10 cellular contexts compared by ENCODE assay signal in genomic region chr7:27185708-27186449, GRCh38. TPM values are rescaled to one million over a fixed set of nuclear protein-coding genes. Genes with fewer than 3 reads are reported as not detected.
DNase-seq lines count a peak whose midpoint lies in the region; ATAC-seq and TF ChIP-seq lines count a peak whose summit lies in the region.
"Had no signal": no experiment of that assay in that cellular context is flagged by ENCODE, and none has a peak within 500 bp of the region (broad histone marks: within the 10 kb centered on the region; RNA-seq: fewer than 3 reads in every experiment).

No MANE protein-coding gene starts in this region.

- H3K27ac ChIP-seq in muscle layer of colon (ENCODE audit: low read depth, low read length) (peak overlapping the region; percentile 97), vagina (peak overlapping the region; percentile 99)

- no peak for TF ChIP-seq POLR2A in vagina (IDR thresholded peaks at IDR 0.05)

- CTCF ChIA-PET in GM10248 (lab: Yijun Ruan, JAX) = interaction anchor here (1.1 to 5.1 kb wide), 4 partner anchors 10 to 910 kb away, joined by 3 to 41 read pairs (median 6); no protein-coding TSS in a partner anchor

- H3K9me3 Mint-ChIP-seq in activated naive CD8-positive, alpha-beta T cell treated with anti-CD3 and anti-CD28 coated beads, Interleukin-2, amount 10 ng/mL, durations not matched to agents 7 days and 5 days = no peaks in the 10 kb centered on the region

- peak overlapping the region; percentile 47 to 92 for H3K4me3 ChIP-seq in muscle layer of colon (ENCODE audit: low read depth in 1 of 2, low read length in 2 of 2)
- peak overlapping the region; percentile 64 to 88 for H3K4me3 ChIP-seq in vagina

- H3K27me3 Mint-ChIP-seq in activated naive CD8-positive, alpha-beta T cell treated with anti-CD3 and anti-CD28 coated beads, Interleukin-2, amount 10 ng/mL, durations not matched to agents 7 days and 5 days = peaks cover 92% of the 10 kb centered on the region

- H3K36me3 Mint-ChIP-seq in activated naive CD8-positive, alpha-beta T cell treated with anti-CD3 and anti-CD28 coated beads, Interleukin-2, amount 10 ng/mL, durations not matched to agents 7 days and 5 days = peaks cover 2% of the 10 kb centered on the region

- POLR2A ChIA-PET in activated naive CD8-positive, alpha-beta T cell treated with anti-CD3 and anti-CD28 coated beads, Interleukin-2, amount 10 ng/mL, durations not matched to agents 7 days and 5 days (lab: Charles Lee) = interaction anchor here (0.9 kb wide), 1 partner anchor 30 kb away, joined by 4 read pairs; no protein-coding TSS in a partner anchor
- POLR2A ChIA-PET in GM10248 (lab: Yijun Ruan, JAX) = no interaction called here

- intact Hi-C loops in vagina (cut with DNase I) = no loop called here

- H3K27ac Mint-ChIP-seq in activated naive CD8-positive, alpha-beta T cell treated with anti-CD3 and anti-CD28 coated beads, Interleukin-2, amount 10 ng/mL, durations not matched to agents 7 days and 5 days = peak overlapping the region; percentile 27

- H3K4me1 ChIP-seq in muscle layer of colon (ENCODE audit: insufficient read depth, low read length) = peaks cover 40% of the 10 kb centered on the region
- peaks cover 67% of the 10 kb centered on the region for H3K4me1 ChIP-seq in vagina

- peaks cover 0 to 7% of the 10 kb centered on the region in 2 donors for H3K27me3 ChIP-seq in muscle layer of colon (ENCODE audit: control insufficient read depth in 1 of 2, insufficient read depth in 2 of 2, low read length in 2 of 2)
- no peaks in the 10 kb centered on the region for H3K27me3 ChIP-seq in vagina

- peak overlapping the region; percentile 68 for H3K4me3 Mint-ChIP-seq in activated naive CD8-positive, alpha-beta T cell treated with anti-CD3 and anti-CD28 coated beads, Interleukin-2, amount 10 ng/mL, durations not matched to agents 7 days and 5 days

- peak overlapping the region; percentile 98 for H3K9ac ChIP-seq in muscle layer of colon (ENCODE audit: low read length)

- H3K36me3 ChIP-seq in muscle layer of colon (ENCODE audit: insufficient read depth, low read length) = peaks cover 8% of the 10 kb centered on the region
- H3K36me3 ChIP-seq in vagina = no peaks in the 10 kb centered on the region

- no peak for ATAC-seq in activated naive CD8-positive, alpha-beta T cell treated with anti-CD3 and anti-CD28 coated beads, Interleukin-2, amount 10 ng/mL, durations not matched to agents 7 days and 5 days (ENCODE audit: low read depth)
- ATAC-seq in GM21576 (IDR thresholded peaks at IDR 0.05; ENCODE audit: unreplicated experiment) = no peak

- no peak for TF ChIP-seq CTCF in vagina (IDR thresholded peaks at IDR 0.05)
- TF ChIP-seq CTCF in GM10248 (IDR thresholded peaks at IDR 0.05; ENCODE audit: control extremely low read depth, extremely low read depth, low read depth, missing control alignments) = no peak

- DNase-seq in stimulated activated CD4-positive, alpha-beta T cell treated with anti-CD3 and anti-CD28 coated beads, Interleukin-15, amount 100 ng/mL, for 24 hours = peak; percentile 18
- no peak for DNase-seq in stimulated activated CD4-positive, alpha-beta T cell treated with anti-CD3 and anti-CD28 coated beads, Interleukin-4, amount 100 ng/mL, for 24 hours
- DNase-seq in activated naive CD8-positive, alpha-beta T cell treated with anti-CD3 and anti-CD28 coated beads, Interleukin-2, amount 10 ng/mL, durations not matched to agents 7 days and 5 days = peak; percentile 43
- DNase-seq in vagina (ENCODE audit: extremely low spot score in 2 of 2) = no peak
- DNase-seq in GM10248 (ENCODE audit: extremely low spot score) = no peak
- no peak for DNase-seq in OCI-M2 (lab: John Stamatoyannopoulos, UW; ENCODE audit: unreplicated experiment)
- DNase-seq: DMS 273 treated with DMSO at 0.1 percent for 48 hours; effector CD4-positive, alpha-beta T cell had no signal

- H3K4me1 Mint-ChIP-seq in activated naive CD8-positive, alpha-beta T cell treated with anti-CD3 and anti-CD28 coated beads, Interleukin-2, amount 10 ng/mL, durations not matched to agents 7 days and 5 days = peaks cover 30% of the 10 kb centered on the region

- H3K9me3 ChIP-seq in muscle layer of colon (ENCODE audit: low read length) = no peaks in the 10 kb centered on the region
- no peaks in the 10 kb centered on the region for H3K9me3 ChIP-seq in vagina

RNA-seq across cellular contexts. Expression of gene HOXA11, which starts 0.8 kb away (rescaled TPM):
- not detected for total RNA-seq in activated naive CD8-positive, alpha-beta T cell treated with anti-CD3 and anti-CD28 coated beads, Interleukin-2, amount 10 ng/mL, durations not matched to agents 7 days and 5 days
- total RNA-seq in vagina = 9.8 TPM

RNA-seq across cellular contexts. Expression of gene HOXA10, which starts 11.8 kb away (rescaled TPM):
- total RNA-seq in activated naive CD8-positive, alpha-beta T cell treated with anti-CD3 and anti-CD28 coated beads, Interleukin-2, amount 10 ng/mL, durations not matched to agents 7 days and 5 days = not detected
- total RNA-seq in vagina = 19.2 TPM

RNA-seq across cellular contexts. Expression of gene HOXA13, which starts 14.0 kb away (rescaled TPM):
- total RNA-seq in activated naive CD8-positive, alpha-beta T cell treated with anti-CD3 and anti-CD28 coated beads, Interleukin-2, amount 10 ng/mL, durations not matched to agents 7 days and 5 days = not detected
- 14.5 TPM for total RNA-seq in vagina

RNA-seq across cellular contexts. Expression of gene HOXA9, which starts 20.5 kb away (rescaled TPM):
- not detected for total RNA-seq in activated naive CD8-positive, alpha-beta T cell treated with anti-CD3 and anti-CD28 coated beads, Interleukin-2, amount 10 ng/mL, durations not matched to agents 7 days and 5 days
- total RNA-seq in vagina = 13.0 TPM

RNA-seq across cellular contexts. Expression of gene HOXA7, which starts 29.4 kb away (rescaled TPM):
- total RNA-seq in activated naive CD8-positive, alpha-beta T cell treated with anti-CD3 and anti-CD28 coated beads, Interleukin-2, amount 10 ng/mL, durations not matched to agents 7 days and 5 days = not detected
- total RNA-seq in vagina = 23.8 TPM

Comparison
In these comparisons a context has a peak if more than half of its experiments do, and no peak if none do; other contexts are left out.
1. DNase-seq: peak in stimulated activated CD4-positive, alpha-beta T cell treated with anti-CD3 and anti-CD28 coated beads, Interleukin-15, amount 100 ng/mL, for 24 hours (single experiment) and activated naive CD8-positive, alpha-beta T cell treated with anti-CD3 and anti-CD28 coated beads, Interleukin-2, amount 10 ng/mL, durations not matched to agents 7 days and 5 days (single experiment); none in stimulated activated CD4-positive, alpha-beta T cell treated with anti-CD3 and anti-CD28 coated beads, Interleukin-4, amount 100 ng/mL, for 24 hours (single experiment), vagina (0 of 2), GM10248 (single experiment) and OCI-M2 (single experiment).
2. RNA of gene HOXA11, which starts 0.8 kb away (total RNA-seq): 9.8 TPM in vagina (single experiment); not detected in activated naive CD8-positive, alpha-beta T cell treated with anti-CD3 and anti-CD28 coated beads, Interleukin-2, amount 10 ng/mL, durations not matched to agents 7 days and 5 days; every median in the first group is over 10 times any median in the second.
3. RNA of gene HOXA10, which starts 11.8 kb away (total RNA-seq): 19.2 TPM in vagina (single experiment); not detected in activated naive CD8-positive, alpha-beta T cell treated with anti-CD3 and anti-CD28 coated beads, Interleukin-2, amount 10 ng/mL, durations not matched to agents 7 days and 5 days; every median in the first group is over 10 times any median in the second.
4. RNA of gene HOXA13, which starts 14.0 kb away (total RNA-seq): 14.5 TPM in vagina (single experiment); not detected in activated naive CD8-positive, alpha-beta T cell treated with anti-CD3 and anti-CD28 coated beads, Interleukin-2, amount 10 ng/mL, durations not matched to agents 7 days and 5 days; every median in the first group is over 10 times any median in the second.